18 cellular contexts compared by ENCODE assay signal in the genomic region with DNA sequence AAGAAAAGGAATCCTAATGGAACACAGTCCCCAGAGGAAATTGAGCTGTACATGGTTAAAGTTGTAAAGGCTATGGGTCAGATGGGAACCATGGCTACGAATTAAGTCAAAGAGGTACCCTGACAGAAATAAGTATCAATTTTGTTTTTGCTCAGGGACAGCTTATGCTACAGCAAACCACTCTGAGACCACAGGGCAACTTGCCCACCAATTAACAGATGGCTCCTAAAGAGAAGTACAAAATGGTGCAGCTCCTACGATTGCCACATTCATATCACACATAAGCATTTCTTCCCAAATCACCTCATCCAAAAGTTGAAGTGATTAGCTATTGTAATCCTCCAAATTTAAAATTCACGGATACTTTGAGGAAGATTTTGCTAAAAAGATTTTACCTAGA.
DNase-seq lines count a peak whose midpoint lies in the region; ATAC-seq and TF ChIP-seq lines count a peak whose summit lies in the region.
"Had no signal": no experiment of that assay in that cellular context is flagged by ENCODE, and none has a peak within 500 bp of the region (broad histone marks: within the 10 kb centered on the region; RNA-seq: fewer than 3 reads in every experiment).

No MANE protein-coding gene starts in this region.

- H3K14ac ChIP-seq in H9 (ENCODE audit: insufficient read depth, low read length): no peak overlapping the region

- peaks cover 23% of the 10 kb centered on the region; the same call in 1 of the 2 replicates for H3K79me2 ChIP-seq in H9 (ENCODE audit: insufficient read depth, low read length)

- ATAC-seq in foreskin keratinocyte: no peak
- ATAC-seq: CD8-positive, alpha-beta T cell had no signal

- H2BK12ac ChIP-seq in H9 (ENCODE audit: insufficient read length, low read depth, low read length): no peak overlapping the region

- H2BK20ac ChIP-seq in H9 (ENCODE audit: low read depth, low read length, poor library complexity, severe bottlenecking): no peak overlapping the region

- H4K20me1 ChIP-seq in H9 (ENCODE audit: control insufficient read depth, insufficient read depth, insufficient read length): no peaks in the 10 kb centered on the region
- H4K20me1 ChIP-seq: BLaER1 treated with 17β-estradiol and CSF1 and Interleukin-3, amounts not matched to agents 10 nM and 100 nM had no signal

- no peak overlapping the region for H3K18ac ChIP-seq in H9 (ENCODE audit: insufficient read length, low read depth, low read length)

- no peak overlapping the region for H4K8ac ChIP-seq in H9 (replicated peaks; ENCODE audit: insufficient read length, low read depth, low read length)

- peaks cover 67 to 79% of the 10 kb centered on the region in 2 experiments for H3K4me1 Mint-ChIP-seq in H9
- H3K4me1 Mint-ChIP-seq: B cell had no signal

- H3K4me2 ChIP-seq in H9 (ENCODE audit: insufficient read depth, insufficient read length, low read length): no peak overlapping the region
- H3K4me2 ChIP-seq: BLaER1 treated with 17β-estradiol and CSF1 and Interleukin-3, amounts not matched to agents 10 nM and 100 nM had no signal

- H2AK5ac ChIP-seq in H9 (ENCODE audit: insufficient read length, low read length): no peak overlapping the region

- DNase-seq in DMS79 (lab: John Stamatoyannopoulos, UW) (peak; percentile 26), H9 (no peak), NCI-H524 treated with DMSO at 0.1 percent for 48 hours (lab: John Stamatoyannopoulos, UW) (peak; percentile 23), foreskin keratinocyte (no peak), AG20443 (ENCODE audit: low spot score) (no peak), NCI-H1694 treated with DMSO at 0.1 percent for 48 hours (lab: John Stamatoyannopoulos, UW) (no peak), Ammon's horn (ENCODE audit: low spot score) (no peak)
- DNase-seq: Calu3; CD8-positive, alpha-beta T cell; DMS153; DND-41; EL; GOT3; H7; Kasumi-1; KG1 had no signal

- peak overlapping the region; percentile 42 for H2BK120ac ChIP-seq in H9 (ENCODE audit: low read depth, low read length, poor library complexity, severe bottlenecking)

- H3K23me2 ChIP-seq in H9 (ENCODE audit: insufficient read length, low read depth, low read length, poor library complexity, severe bottlenecking): no peaks in the 10 kb centered on the region

- H3K27ac ChIP-seq in H9 (ENCODE audit: insufficient read length, low read depth, low read length) (no peak overlapping the region), foreskin keratinocyte (no peak overlapping the region)
- H3K27ac ChIP-seq: BLaER1 treated with 17β-estradiol and CSF1 and Interleukin-3, amounts not matched to agents 10 nM and 100 nM had no signal

- H3K4ac ChIP-seq in H9 (ENCODE audit: low read depth, low read length): no peak overlapping the region

- H3T11ph ChIP-seq in H9 (ENCODE audit: low read length): no peak overlapping the region

- no peaks in the 10 kb centered on the region for H3K27me3 ChIP-seq in H9 (ENCODE audit: insufficient read depth, low read length)
- no peaks in the 10 kb centered on the region for H3K27me3 ChIP-seq in foreskin keratinocyte
- H3K27me3 ChIP-seq: BLaER1 treated with 17β-estradiol and CSF1 and Interleukin-3, amounts not matched to agents 10 nM and 100 nM had no signal

- H3K4me1 ChIP-seq in H9 (ENCODE audit: insufficient read depth, low read length): peaks cover 41% of the 10 kb centered on the region
- H3K4me1 ChIP-seq in foreskin keratinocyte: peaks cover 19% of the 10 kb centered on the region
- H3K4me1 ChIP-seq: BLaER1 treated with 17β-estradiol and CSF1 and Interleukin-3, amounts not matched to agents 10 nM and 100 nM had no signal

- no peak overlapping the region for H4K91ac ChIP-seq in H9 (ENCODE audit: insufficient read length, low read depth, low read length)

- no peaks in the 10 kb centered on the region for H3K9me3 Mint-ChIP-seq in H9

- H3K36me3 Mint-ChIP-seq in H9 (ENCODE audit: insufficient read depth in 1 of 3, low read depth in 3 of 3): peaks cover 5 to 6% (median 5%) of the 10 kb centered on the region in 3 experiments
- H3K36me3 Mint-ChIP-seq: CD8-positive, alpha-beta T cell had no signal

- H3K9me3 ChIP-seq in H9 (ENCODE audit: control insufficient read depth, low read depth, low read length): no peaks in the 10 kb centered on the region
- H3K9me3 ChIP-seq: BLaER1 treated with 17β-estradiol and CSF1 and Interleukin-3, amounts not matched to agents 10 nM and 100 nM had no signal

- no peak overlapping the region for H2BK15ac ChIP-seq in H9 (ENCODE audit: low read depth, low read length)

- TF ChIP-seq CTCF in H9 (conservative IDR thresholded peaks at IDR 0.05) (no peak), foreskin keratinocyte (conservative IDR thresholded peaks at IDR 0.05) (no peak)

- H2BK5ac ChIP-seq in H9 (ENCODE audit: insufficient read length, low read length): no peak overlapping the region

- H3K4me3 Mint-ChIP-seq in H9: no peak overlapping the region
- H3K4me3 Mint-ChIP-seq: B cell; CD8-positive, alpha-beta T cell had no signal

- no peak overlapping the region for H4K5ac ChIP-seq in H9 (ENCODE audit: insufficient read length, low read depth, low read length)

- no peaks in the 10 kb centered on the region for H3K27me3 Mint-ChIP-seq in H9 (ENCODE audit: low read depth)
- H3K27me3 Mint-ChIP-seq: B cell had no signal

- no peaks in the 10 kb centered on the region for H3K79me1 ChIP-seq in H9 (ENCODE audit: insufficient read depth, low read depth, low read length, poor library complexity, severe bottlenecking)

- H3K9ac ChIP-seq in H9 (ENCODE audit: extremely low read depth, insufficient read length, low read length): no peak overlapping the region
- H3K9ac ChIP-seq: BLaER1 treated with 17β-estradiol and CSF1 and Interleukin-3, amounts not matched to agents 10 nM and 100 nM had no signal

- H2AFZ ChIP-seq in H9 (ENCODE audit: low read length): no peak overlapping the region

- H3K23ac ChIP-seq in H9 (ENCODE audit: insufficient read length, low read depth, low read length): no peak overlapping the region

- H3K56ac ChIP-seq in H9 (ENCODE audit: insufficient read length, low read depth, low read length): no peak overlapping the region

- no peak overlapping the region; a peak in 1 of 7 replicates for H3K27ac Mint-ChIP-seq in H9
- H3K27ac Mint-ChIP-seq: B cell; CD8-positive, alpha-beta T cell had no signal

- WGBS in H9 (ENCODE audit: extremely low coverage, insufficient read length, low lambda C conversion rate): no CpG with 5 or more reads among the region's 3 CpGs

Comparison
In these comparisons a context has a peak if more than half of its experiments do, and no peak if none do; other contexts are left out.
1. DNase-seq: peak in DMS79 (single experiment) and NCI-H524 treated with DMSO at 0.1 percent for 48 hours (single experiment); none in H9 (single experiment), foreskin keratinocyte (0 of 2), AG20443 (single experiment), NCI-H1694 treated with DMSO at 0.1 percent for 48 hours (single experiment) and Ammon's horn (single experiment).